1 cellular context compared by ENCODE assay signal in genomic region chr10:117541405-117541908, GRCh38.
TF ChIP-seq lines count a peak whose summit lies in the region.

No MANE protein-coding gene starts in this region.

TF ChIP-seq in K562, 482 proteins besides CTCF, POLR2A, EP300 and RAD21 (continued from another document):
- TF ChIP-seq SMAD4 (CRISPR knock-in tag; conservative IDR thresholded peaks at IDR 0.05) (no peak), GTF2A2 (tag; IDR thresholded peaks at IDR 0.05) (no peak), PRPF4 (IDR thresholded peaks at IDR 0.05; ENCODE audit: insufficient read depth, low read depth, low read length, poor library complexity, severe bottlenecking) (no peak), KLF6 (CRISPR knock-in tag; IDR thresholded peaks at IDR 0.05; ENCODE audit: borderline replicate concordance) (no peak), ZFPM2 (CRISPR knock-in tag; IDR thresholded peaks at IDR 0.05) (no peak), BRD4 (IDR thresholded peaks at IDR 0.05) (no peak), PHB (CRISPR knock-in tag; IDR thresholded peaks at IDR 0.05) (no peak), DPF2 (IDR thresholded peaks at IDR 0.05) (no peak), HDAC3 (IDR thresholded peaks at IDR 0.05; ENCODE audit: borderline replicate concordance, partially characterized antibody) (no peak), TCF3 (CRISPR knock-in tag; IDR thresholded peaks at IDR 0.05) (no peak)
- TF ChIP-seq, protein P1, sequence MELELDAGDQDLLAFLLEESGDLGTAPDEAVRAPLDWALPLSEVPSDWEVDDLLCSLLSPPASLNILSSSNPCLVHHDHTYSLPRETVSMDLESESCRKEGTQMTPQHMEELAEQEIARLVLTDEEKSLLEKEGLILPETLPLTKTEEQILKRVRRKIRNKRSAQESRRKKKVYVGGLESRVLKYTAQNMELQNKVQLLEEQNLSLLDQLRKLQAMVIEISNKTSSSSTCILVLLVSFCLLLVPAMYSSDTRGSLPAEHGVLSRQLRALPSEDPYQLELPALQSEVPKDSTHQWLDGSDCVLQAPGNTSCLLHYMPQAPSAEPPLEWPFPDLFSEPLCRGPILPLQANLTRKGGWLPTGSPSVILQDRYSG (tag; conservative IDR thresholded peaks at IDR 0.05; ENCODE audit: low read depth): no peak
- TF ChIP-seq, protein P2, sequence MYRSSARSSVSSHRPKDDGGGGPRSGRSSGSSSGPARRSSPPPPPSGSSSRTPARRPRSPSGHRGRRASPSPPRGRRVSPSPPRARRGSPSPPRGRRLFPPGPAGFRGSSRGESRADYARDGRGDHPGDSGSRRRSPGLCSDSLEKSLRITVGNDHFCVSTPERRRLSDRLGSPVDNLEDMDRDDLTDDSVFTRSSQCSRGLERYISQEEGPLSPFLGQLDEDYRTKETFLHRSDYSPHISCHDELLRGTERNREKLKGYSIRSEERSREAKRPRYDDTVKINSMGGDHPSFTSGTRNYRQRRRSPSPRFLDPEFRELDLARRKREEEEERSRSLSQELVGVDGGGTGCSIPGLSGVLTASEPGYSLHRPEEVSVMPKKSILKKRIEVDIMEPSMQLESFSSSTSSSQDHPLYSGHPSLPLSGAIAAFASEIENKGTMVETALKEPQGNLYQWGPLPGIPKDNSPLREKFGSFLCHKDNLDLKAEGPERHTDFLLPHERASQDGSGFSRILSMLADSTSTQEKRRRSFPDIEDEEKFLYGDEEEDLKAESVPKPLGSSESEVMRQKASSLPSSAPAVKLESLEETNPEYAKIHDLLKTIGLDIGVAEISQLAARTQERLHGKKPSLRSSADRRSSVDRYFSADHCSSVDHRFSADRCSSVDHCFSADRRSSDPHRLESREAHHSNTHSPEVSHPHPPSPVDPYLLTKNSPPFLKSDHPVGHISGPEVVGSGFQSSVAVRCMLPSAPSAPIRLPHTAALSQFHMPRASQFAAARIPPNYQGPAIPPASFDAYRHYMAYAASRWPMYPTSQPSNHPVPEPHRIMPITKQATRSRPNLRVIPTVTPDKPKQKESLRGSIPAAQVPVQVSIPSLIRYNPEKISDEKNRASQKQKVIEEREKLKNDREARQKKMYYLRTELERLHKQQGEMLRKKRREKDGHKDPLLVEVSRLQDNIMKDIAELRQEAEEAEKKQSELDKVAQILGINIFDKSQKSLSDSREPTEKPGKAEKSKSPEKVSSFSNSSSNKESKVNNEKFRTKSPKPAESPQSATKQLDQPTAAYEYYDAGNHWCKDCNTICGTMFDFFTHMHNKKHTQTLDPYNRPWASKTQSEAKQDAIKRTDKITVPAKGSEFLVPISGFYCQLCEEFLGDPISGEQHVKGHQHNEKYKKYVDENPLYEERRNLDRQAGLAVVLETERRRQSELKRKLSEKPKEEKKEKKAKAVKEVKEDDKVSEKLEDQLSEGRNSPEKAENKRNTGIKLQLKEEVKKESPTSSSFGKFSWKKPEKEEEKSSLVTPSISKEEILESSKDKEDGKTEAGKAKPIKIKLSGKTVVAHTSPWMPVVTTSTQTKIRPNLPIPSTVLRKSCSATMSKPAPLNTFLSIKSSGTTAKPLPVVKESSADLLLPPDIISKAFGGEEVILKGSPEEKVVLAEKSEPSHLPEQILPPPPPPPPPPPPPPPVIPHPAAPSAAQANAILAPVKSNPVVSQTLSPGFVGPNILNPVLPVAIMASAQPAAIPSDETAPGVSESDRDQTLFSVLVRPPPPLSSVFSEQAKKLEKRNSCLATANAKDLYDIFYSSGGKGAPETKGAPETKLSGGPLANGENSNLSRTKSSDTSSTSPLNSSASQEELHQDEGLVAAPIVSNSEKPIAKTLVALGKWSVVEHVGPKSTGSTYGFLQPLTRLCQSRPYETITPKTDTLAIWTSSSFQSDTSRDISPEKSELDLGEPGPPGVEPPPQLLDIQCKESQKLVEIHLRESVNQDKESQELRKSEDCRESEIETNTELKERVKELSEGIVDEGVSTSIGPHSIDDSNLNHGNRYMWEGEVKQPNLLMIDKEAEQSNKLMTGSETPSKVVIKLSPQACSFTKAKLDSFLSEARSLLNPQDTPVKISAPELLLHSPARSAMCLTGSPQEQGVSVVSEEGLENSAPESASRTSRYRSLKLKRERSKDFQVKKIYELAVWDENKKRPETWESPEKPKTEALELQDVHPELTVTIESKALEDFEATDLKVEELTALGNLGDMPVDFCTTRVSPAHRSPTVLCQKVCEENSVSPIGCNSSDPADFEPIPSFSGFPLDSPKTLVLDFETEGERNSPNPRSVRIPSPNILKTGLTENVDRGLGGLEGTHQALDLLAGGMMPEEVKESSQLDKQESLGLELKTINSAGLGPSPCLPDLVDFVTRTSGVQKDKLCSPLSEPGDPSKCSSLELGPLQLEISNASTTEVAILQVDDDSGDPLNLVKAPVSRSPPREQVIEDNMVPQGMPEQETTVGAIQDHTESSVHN (IDR thresholded peaks at IDR 0.05; ENCODE audit: borderline replicate concordance in 1 of 2, low read depth in 1 of 2): no peak
